Comparison of ENCODE assay signal across 19 cellular contexts in the genomic region with DNA sequence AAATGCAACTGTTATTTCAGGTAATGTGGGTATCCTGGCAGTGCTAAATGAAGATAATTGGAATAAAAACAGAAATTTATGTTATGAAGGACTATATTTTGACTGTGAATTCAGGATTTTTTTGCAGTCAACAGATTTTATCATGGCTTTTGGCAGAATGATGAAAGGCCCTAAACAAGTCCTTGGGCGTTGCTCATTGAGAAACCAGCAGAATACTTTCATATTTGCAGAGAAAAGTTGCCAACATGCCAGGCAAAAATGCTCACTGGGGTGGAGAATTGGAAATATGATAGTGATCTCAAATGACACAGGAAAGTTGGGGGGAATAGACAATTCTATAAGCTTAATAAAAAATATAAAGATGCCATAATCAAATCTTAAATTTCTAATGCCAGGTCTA.
"Had no signal": no experiment of that assay in that cellular context is flagged by ENCODE, and none has a peak within 500 bp of the region (broad histone marks: within the 10 kb centered on the region; RNA-seq: fewer than 3 reads in every experiment).

No MANE protein-coding gene starts in this region.

- H3K27ac ChIP-seq: coronary artery, dorsolateral prefrontal cortex, neutrophil, psoas muscle, right lobe of liver, spleen, tibial artery, upper lobe of right lung, vagina had no signal

- H3K36me3 ChIP-seq: heart left ventricle, neutrophil, right lobe of liver, spleen, tibial artery, upper lobe of right lung, vagina had no signal

- H3K27me3 ChIP-seq: heart left ventricle, neutrophil, right lobe of liver, spleen, tibial artery, upper lobe of right lung, vagina had no signal

- H3K9me3 ChIP-seq: neutrophil, psoas muscle, right lobe of liver, spleen, tibial artery, upper lobe of right lung, vagina had no signal

- H3K4me1 ChIP-seq: psoas muscle, right lobe of liver, spleen, tibial artery, upper lobe of right lung, vagina had no signal

- DNase-seq: dorsolateral prefrontal cortex; effector CD8-positive, alpha-beta T cell; foreskin melanocyte; heart left ventricle; hippocampal formation; kidney glomerular epithelial cell; naive thymus-derived CD8-positive, alpha-beta T cell; psoas muscle; retina; right lobe of liver; spleen; stimulated activated CD4-positive, alpha-beta T cell treated with anti-CD3 and anti-CD28 coated beads, Interleukin-15, amount 100 ng/mL, for 24 hours; stimulated activated CD4-positive, alpha-beta T cell treated with anti-CD3 and anti-CD28 coated beads, Interleukin-1b, Interleukin-23, amount 100 ng/mL, for 48 hours; stimulated activated CD4-positive, alpha-beta T cell treated with anti-CD3 and anti-CD28 coated beads, Interleukin-4, amount 100 ng/mL, for 24 hours; tibial artery; upper lobe of right lung had no signal

- H3K4me3 ChIP-seq: coronary artery, dorsolateral prefrontal cortex, heart left ventricle, psoas muscle, right lobe of liver, spleen, tibial artery, upper lobe of right lung, vagina had no signal
